ENCODE assay signal across 25 cellular contexts in genomic region chr1:100942304-100943046, GRCh38. TPM values are rescaled to one million over a fixed set of nuclear protein-coding genes. Genes with fewer than 3 reads are reported as not detected.
DNase-seq lines count a peak whose midpoint lies in the region; ATAC-seq and TF ChIP-seq lines count a peak whose summit lies in the region.
"Had no signal": no experiment of that assay in that cellular context is flagged by ENCODE, and none has a peak within 500 bp of the region (broad histone marks: within the 10 kb centered on the region; RNA-seq: fewer than 3 reads in every experiment).

No MANE protein-coding gene starts in this region.

- DNase-seq in activated CD4-positive, alpha-beta T cell treated with anti-CD3 and anti-CD28 coated beads, Interleukin-2, amount 10 ng/mL, durations not matched to agents 7 days and 5 days, result no peak
- no peak for DNase-seq in activated CD4-positive, alpha-beta T cell treated with anti-CD3 and anti-CD28 coated beads, Interleukin-2, amount 50 U/mL, for 48 hours
- no peak for DNase-seq in CD4-positive, alpha-beta memory T cell
- DNase-seq in natural killer cell (no peak), head of caudate nucleus (no peak)
- DNase-seq: activated CD8-positive, alpha-beta memory T cell treated with anti-CD3 and anti-CD28 coated beads, Interleukin-2, amount 50 U/mL, for 4 hours; BE2C; cerebellar nuclear complex; DMS79 treated with DMSO at 0.1 percent for 48 hours; dorsolateral prefrontal cortex; KG1; kidney; MM.1S; NCI-H1417; NCI-H2081; upper lobe of left lung had no signal

- H3K36me3 Mint-ChIP-seq in activated CD4-positive, alpha-beta T cell treated with anti-CD3 and anti-CD28 coated beads, Interleukin-2, amount 10 ng/mL, durations not matched to agents 7 days and 5 days (ENCODE audit: low read depth), result peaks cover 87% of the 10 kb centered on the region
- H3K36me3 Mint-ChIP-seq in CD4-positive, alpha-beta memory T cell, result peaks cover 82 to 83% of the 10 kb centered on the region in 2 donors
- H3K36me3 Mint-ChIP-seq in activated naive CD8-positive, alpha-beta T cell, result peaks cover 72% of the 10 kb centered on the region
- peaks cover 42% of the 10 kb centered on the region for H3K36me3 Mint-ChIP-seq in natural killer cell

- CTCF ChIA-PET in activated CD4-positive, alpha-beta T cell treated with anti-CD3 and anti-CD28 coated beads, Interleukin-2, amount 10 ng/mL, durations not matched to agents 7 days and 5 days (lab: Charles Lee), result interaction anchor here (1.3 to 4.0 kb wide), 5 partner anchors 8 to 345 kb away, joined by 3 to 13 read pairs (median 4); no protein-coding TSS in a partner anchor
- CTCF ChIA-PET in CD4-positive, alpha-beta memory T cell (lab: Charles Lee; ENCODE audit: partially characterized antibody), result interaction anchor here (1.1 kb wide), 1 partner anchor 46 kb away, joined by 3 read pairs; no protein-coding TSS in a partner anchor

- H3K36me3 ChIP-seq in CD4-positive, alpha-beta memory T cell (ENCODE audit: insufficient read depth, low read length), result no peaks in the 10 kb centered on the region
- H3K36me3 ChIP-seq: neutrophil, prostate gland had no signal

- peak overlapping the region; percentile 88 for H3K27ac Mint-ChIP-seq in activated CD4-positive, alpha-beta T cell treated with anti-CD3 and anti-CD28 coated beads, Interleukin-2, amount 10 ng/mL, durations not matched to agents 7 days and 5 days
- peak overlapping the region in 5 of 7 donors; percentile 38 to 69 (median 60) for H3K27ac Mint-ChIP-seq in CD4-positive, alpha-beta memory T cell
- peak overlapping the region; percentile 87 for H3K27ac Mint-ChIP-seq in activated naive CD8-positive, alpha-beta T cell
- peak overlapping the region; percentile 88 to 89 for H3K27ac Mint-ChIP-seq in natural killer cell

- ATAC-seq in natural killer cell, result peak; percentile 50 to 76 (median 75)
- no peak for ATAC-seq in GM21619 (IDR thresholded peaks at IDR 0.05; ENCODE audit: unreplicated experiment)
- ATAC-seq in GM19395 (IDR thresholded peaks at IDR 0.05; ENCODE audit: unreplicated experiment), result no peak
- ATAC-seq: A549; activated CD4-positive, CD25-positive, alpha-beta regulatory T cell treated with anti-CD3 and anti-CD28 coated beads, Interleukin-2, amount 50 U/mL, for 24 hours; SK-N-SH treated with all-trans-retinoic acid at 6 μM for 48 hours had no signal

- H3K27me3 ChIP-seq in CD4-positive, alpha-beta memory T cell (ENCODE audit: insufficient read depth, low read length), result no peaks in the 10 kb centered on the region
- H3K27me3 ChIP-seq: BE2C, dorsolateral prefrontal cortex, neutrophil, upper lobe of left lung had no signal

- H3K4me1 Mint-ChIP-seq in activated CD4-positive, alpha-beta T cell treated with anti-CD3 and anti-CD28 coated beads, Interleukin-2, amount 10 ng/mL, durations not matched to agents 7 days and 5 days, result peaks cover 53% of the 10 kb centered on the region
- H3K4me1 Mint-ChIP-seq in CD4-positive, alpha-beta memory T cell, result peaks cover 36 to 68% (median 51%) of the 10 kb centered on the region in 4 donors
- peaks cover 54% of the 10 kb centered on the region for H3K4me1 Mint-ChIP-seq in activated naive CD8-positive, alpha-beta T cell (ENCODE audit: low read depth)
- H3K4me1 Mint-ChIP-seq in natural killer cell, result peaks cover 46 to 48% of the 10 kb centered on the region in 2 donors

- H3K27me3 Mint-ChIP-seq in activated CD4-positive, alpha-beta T cell treated with anti-CD3 and anti-CD28 coated beads, Interleukin-2, amount 10 ng/mL, durations not matched to agents 7 days and 5 days, result no peaks in the 10 kb centered on the region
- H3K27me3 Mint-ChIP-seq in CD4-positive, alpha-beta memory T cell, result no peaks in the 10 kb centered on the region
- H3K27me3 Mint-ChIP-seq in activated naive CD8-positive, alpha-beta T cell, result no peaks in the 10 kb centered on the region
- H3K27me3 Mint-ChIP-seq in natural killer cell (ENCODE audit: low read depth in 2 of 2), result no peaks in the 10 kb centered on the region

- no peak overlapping the region for H3K27ac ChIP-seq in CD4-positive, alpha-beta memory T cell (ENCODE audit: low read depth, low read length)
- H3K27ac ChIP-seq: A549, dorsolateral prefrontal cortex, neutrophil, prostate gland, upper lobe of left lung had no signal

- intact Hi-C loops in CD4-positive, alpha-beta memory T cell (cut with micrococcal nuclease), result no loop called here
- intact Hi-C loops in natural killer cell (cut with micrococcal nuclease) (no loop called here), head of caudate nucleus (cut with DNase I) (no loop called here)

- no peak for TF ChIP-seq CTCF in natural killer cell (IDR thresholded peaks at IDR 0.05)

- POLR2A ChIA-PET in activated CD4-positive, alpha-beta T cell treated with anti-CD3 and anti-CD28 coated beads, Interleukin-2, amount 10 ng/mL, durations not matched to agents 7 days and 5 days (lab: Charles Lee), result no interaction called here
- POLR2A ChIA-PET in CD4-positive, alpha-beta memory T cell (lab: Charles Lee; ENCODE audit: partially characterized antibody), result interaction anchor here (0.6 to 2.7 kb wide), 8 partner anchors 8 to 296 kb away, joined by 3 to 17 read pairs (median 6); partner anchors contain the start of gene S1PR1

- peaks cover 59% of the 10 kb centered on the region for H3K9me3 Mint-ChIP-seq in activated CD4-positive, alpha-beta T cell treated with anti-CD3 and anti-CD28 coated beads, Interleukin-2, amount 10 ng/mL, durations not matched to agents 7 days and 5 days
- H3K9me3 Mint-ChIP-seq in CD4-positive, alpha-beta memory T cell, result peaks cover 2 to 55% (median 40%) of the 10 kb centered on the region in 8 donors
- H3K9me3 Mint-ChIP-seq in activated naive CD8-positive, alpha-beta T cell (ENCODE audit: low read depth), result peaks cover 11% of the 10 kb centered on the region
- peaks cover 6 to 12% of the 10 kb centered on the region in 2 donors for H3K9me3 Mint-ChIP-seq in natural killer cell

- H3K4me3 ChIP-seq in CD4-positive, alpha-beta memory T cell (ENCODE audit: low read length in 2 of 2), result no peak overlapping the region
- H3K4me3 ChIP-seq: A549, dorsolateral prefrontal cortex, lung, prostate gland, upper lobe of left lung had no signal

- H3K4me3 Mint-ChIP-seq in activated CD4-positive, alpha-beta T cell treated with anti-CD3 and anti-CD28 coated beads, Interleukin-2, amount 10 ng/mL, durations not matched to agents 7 days and 5 days, result no peak overlapping the region
- H3K4me3 Mint-ChIP-seq in CD4-positive, alpha-beta memory T cell, result peak overlapping the region in 5 of 8 donors; percentile 29 to 63 (median 36)
- peak overlapping the region; percentile 68 for H3K4me3 Mint-ChIP-seq in activated naive CD8-positive, alpha-beta T cell
- H3K4me3 Mint-ChIP-seq in natural killer cell, result peak overlapping the region; percentile 82

- H3K4me1 ChIP-seq in CD4-positive, alpha-beta memory T cell (ENCODE audit: insufficient read depth, low read length), result peaks cover 20% of the 10 kb centered on the region
- H3K4me1 ChIP-seq: A549, BE2C, prostate gland had no signal

- H3K9me3 ChIP-seq in CD4-positive, alpha-beta memory T cell (ENCODE audit: control insufficient read depth in 1 of 2, low read length in 2 of 2), result no peaks in the 10 kb centered on the region
- H3K9me3 ChIP-seq: A549, BE2C, neutrophil, prostate gland, upper lobe of left lung had no signal

RNA-seq across cellular contexts. Expression of gene SLC30A7, which starts 46.6 kb away (rescaled TPM):
- total RNA-seq in activated CD4-positive, alpha-beta T cell treated with anti-CD3 and anti-CD28 coated beads, Interleukin-2, amount 10 ng/mL, durations not matched to agents 7 days and 5 days, result 10 to 100 TPM; 32.8 to 33.9 TPM
- total RNA-seq in CD4-positive, alpha-beta memory T cell, result 10 to 100 TPM; 54.9 TPM
- 10 to 100 TPM; 11.3 to 14.5 TPM for polyA plus RNA-seq in CD4-positive, alpha-beta memory T cell
- total RNA-seq in natural killer cell, result 10 to 100 TPM; 27.7 to 38.8 (median 36.2) TPM

RNA-seq across cellular contexts. Expression of gene EXTL2, which starts 47.8 kb away (rescaled TPM):
- 1 to 10 TPM; 2.4 to 3.5 TPM for total RNA-seq in activated CD4-positive, alpha-beta T cell treated with anti-CD3 and anti-CD28 coated beads, Interleukin-2, amount 10 ng/mL, durations not matched to agents 7 days and 5 days
- total RNA-seq in CD4-positive, alpha-beta memory T cell, result 1 to 10 TPM; 2.5 to 4.2 TPM
- 1 to 10 TPM; 1.5 to 2.6 TPM for polyA plus RNA-seq in CD4-positive, alpha-beta memory T cell
- 1 to 10 TPM; 3.5 to 5.8 (median 3.9) TPM for total RNA-seq in natural killer cell

Comparison
In these comparisons a context has a peak if more than half of its experiments do, and no peak if none do; other contexts are left out.
1. ATAC-seq: peak in natural killer cell (3 of 3); none in GM21619 (single experiment) and GM19395 (single experiment).
2. Peak in every context shown above with its lines, with median percentiles within 50 percentile points of each other: H3K27ac Mint-ChIP-seq.